Comparison of ENCODE assay signal across 2 cellular contexts in the genomic region with DNA sequence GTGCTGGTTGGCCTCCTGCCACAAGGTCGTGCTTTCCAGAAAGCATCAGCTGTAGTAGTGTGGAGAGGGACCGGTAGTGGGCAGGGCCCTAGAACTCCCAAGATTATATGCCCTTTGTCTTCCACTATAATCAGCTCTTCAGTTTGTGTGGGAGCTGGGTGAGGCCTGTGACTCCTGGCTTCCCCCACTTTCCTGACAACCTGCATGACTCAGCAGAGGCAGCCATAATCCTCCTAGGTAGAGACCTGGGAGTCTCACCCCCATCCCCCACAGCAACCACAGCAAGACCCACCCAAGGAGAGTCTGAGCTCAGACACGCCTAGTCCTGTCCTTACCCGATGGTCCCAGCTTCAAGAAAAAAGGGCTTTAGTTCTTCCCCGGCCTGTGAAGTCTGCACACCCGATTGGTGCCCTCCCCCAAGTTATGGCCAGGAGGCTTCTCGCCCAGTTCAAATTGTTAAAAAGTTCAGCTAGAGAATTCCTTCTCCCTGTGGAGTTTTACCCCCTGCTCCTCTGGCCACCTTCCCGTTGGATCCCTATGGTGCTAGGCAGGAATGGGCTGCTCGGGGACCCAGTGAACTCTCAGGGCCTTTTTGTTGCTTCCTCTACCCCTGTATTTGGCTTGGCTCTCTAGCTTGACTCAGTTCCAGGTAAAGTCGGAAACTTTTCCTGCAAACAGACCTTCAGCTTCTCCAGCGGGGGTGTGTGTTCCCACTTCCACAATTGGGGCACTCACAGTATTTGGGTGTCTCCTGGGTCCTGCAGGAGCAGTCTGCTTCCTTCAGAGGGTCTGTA.
TF ChIP-seq lines count a peak whose summit lies in the region.

No MANE protein-coding gene starts in this region.

TF ChIP-seq in GM23338, 12 proteins besides CTCF, POLR2A, EP300 and RAD21:
- no peak for TF ChIP-seq NANOG (IDR thresholded peaks at IDR 0.05; ENCODE audit: borderline replicate concordance)
- no peak for TF ChIP-seq EZH2 (IDR thresholded peaks at IDR 0.05; ENCODE audit: low read depth, unreplicated experiment)
- TF ChIP-seq, protein P1, sequence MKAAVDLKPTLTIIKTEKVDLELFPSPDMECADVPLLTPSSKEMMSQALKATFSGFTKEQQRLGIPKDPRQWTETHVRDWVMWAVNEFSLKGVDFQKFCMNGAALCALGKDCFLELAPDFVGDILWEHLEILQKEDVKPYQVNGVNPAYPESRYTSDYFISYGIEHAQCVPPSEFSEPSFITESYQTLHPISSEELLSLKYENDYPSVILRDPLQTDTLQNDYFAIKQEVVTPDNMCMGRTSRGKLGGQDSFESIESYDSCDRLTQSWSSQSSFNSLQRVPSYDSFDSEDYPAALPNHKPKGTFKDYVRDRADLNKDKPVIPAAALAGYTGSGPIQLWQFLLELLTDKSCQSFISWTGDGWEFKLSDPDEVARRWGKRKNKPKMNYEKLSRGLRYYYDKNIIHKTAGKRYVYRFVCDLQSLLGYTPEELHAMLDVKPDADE (IDR thresholded peaks at IDR 0.05), result no peak
- TF ChIP-seq JUNB (IDR thresholded peaks at IDR 0.05; ENCODE audit: unreplicated experiment), result no peak
- TF ChIP-seq, protein P2, sequence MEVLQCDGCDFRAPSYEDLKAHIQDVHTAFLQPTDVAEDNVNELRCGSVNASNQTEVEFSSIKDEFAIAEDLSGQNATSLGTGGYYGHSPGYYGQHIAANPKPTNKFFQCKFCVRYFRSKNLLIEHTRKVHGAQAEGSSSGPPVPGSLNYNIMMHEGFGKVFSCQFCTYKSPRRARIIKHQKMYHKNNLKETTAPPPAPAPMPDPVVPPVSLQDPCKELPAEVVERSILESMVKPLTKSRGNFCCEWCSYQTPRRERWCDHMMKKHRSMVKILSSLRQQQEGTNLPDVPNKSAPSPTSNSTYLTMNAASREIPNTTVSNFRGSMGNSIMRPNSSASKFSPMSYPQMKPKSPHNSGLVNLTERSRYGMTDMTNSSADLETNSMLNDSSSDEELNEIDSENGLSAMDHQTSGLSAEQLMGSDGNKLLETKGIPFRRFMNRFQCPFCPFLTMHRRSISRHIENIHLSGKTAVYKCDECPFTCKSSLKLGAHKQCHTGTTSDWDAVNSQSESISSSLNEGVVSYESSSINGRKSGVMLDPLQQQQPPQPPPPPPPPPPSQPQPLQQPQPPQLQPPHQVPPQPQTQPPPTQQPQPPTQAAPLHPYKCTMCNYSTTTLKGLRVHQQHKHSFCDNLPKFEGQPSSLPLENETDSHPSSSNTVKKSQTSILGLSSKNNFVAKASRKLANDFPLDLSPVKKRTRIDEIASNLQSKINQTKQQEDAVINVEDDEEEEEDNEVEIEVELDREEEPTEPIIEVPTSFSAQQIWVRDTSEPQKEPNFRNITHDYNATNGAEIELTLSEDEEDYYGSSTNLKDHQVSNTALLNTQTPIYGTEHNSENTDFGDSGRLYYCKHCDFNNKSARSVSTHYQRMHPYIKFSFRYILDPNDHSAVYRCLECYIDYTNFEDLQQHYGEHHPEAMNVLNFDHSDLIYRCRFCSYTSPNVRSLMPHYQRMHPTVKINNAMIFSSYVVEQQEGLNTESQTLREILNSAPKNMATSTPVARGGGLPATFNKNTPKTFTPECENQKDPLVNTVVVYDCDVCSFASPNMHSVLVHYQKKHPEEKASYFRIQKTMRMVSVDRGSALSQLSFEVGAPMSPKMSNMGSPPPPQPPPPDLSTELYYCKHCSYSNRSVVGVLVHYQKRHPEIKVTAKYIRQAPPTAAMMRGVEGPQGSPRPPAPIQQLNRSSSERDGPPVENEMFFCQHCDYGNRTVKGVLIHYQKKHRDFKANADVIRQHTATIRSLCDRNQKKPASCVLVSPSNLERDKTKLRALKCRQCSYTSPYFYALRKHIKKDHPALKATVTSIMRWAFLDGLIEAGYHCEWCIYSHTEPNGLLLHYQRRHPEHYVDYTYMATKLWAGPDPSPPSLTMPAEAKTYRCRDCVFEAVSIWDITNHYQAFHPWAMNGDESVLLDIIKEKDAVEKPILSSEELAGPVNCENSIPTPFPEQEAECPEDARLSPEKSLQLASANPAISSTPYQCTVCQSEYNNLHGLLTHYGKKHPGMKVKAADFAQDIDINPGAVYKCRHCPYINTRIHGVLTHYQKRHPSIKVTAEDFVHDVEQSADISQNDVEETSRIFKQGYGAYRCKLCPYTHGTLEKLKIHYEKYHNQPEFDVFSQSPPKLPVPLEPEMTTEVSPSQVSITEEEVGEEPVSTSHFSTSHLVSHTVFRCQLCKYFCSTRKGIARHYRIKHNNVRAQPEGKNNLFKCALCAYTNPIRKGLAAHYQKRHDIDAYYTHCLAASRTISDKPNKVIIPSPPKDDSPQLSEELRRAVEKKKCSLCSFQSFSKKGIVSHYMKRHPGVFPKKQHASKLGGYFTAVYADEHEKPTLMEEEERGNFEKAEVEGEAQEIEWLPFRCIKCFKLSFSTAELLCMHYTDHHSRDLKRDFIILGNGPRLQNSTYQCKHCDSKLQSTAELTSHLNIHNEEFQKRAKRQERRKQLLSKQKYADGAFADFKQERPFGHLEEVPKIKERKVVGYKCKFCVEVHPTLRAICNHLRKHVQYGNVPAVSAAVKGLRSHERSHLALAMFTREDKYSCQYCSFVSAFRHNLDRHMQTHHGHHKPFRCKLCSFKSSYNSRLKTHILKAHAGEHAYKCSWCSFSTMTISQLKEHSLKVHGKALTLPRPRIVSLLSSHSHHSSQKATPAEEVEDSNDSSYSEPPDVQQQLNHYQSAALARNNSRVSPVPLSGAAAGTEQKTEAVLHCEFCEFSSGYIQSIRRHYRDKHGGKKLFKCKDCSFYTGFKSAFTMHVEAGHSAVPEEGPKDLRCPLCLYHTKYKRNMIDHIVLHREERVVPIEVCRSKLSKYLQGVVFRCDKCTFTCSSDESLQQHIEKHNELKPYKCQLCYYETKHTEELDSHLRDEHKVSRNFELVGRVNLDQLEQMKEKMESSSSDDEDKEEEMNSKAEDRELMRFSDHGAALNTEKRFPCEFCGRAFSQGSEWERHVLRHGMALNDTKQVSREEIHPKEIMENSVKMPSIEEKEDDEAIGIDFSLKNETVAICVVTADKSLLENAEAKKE (CRISPR knock-in tag; IDR thresholded peaks at IDR 0.05), result no peak
- TF ChIP-seq EZH2phosphoT487 (IDR thresholded peaks at IDR 0.05; ENCODE audit: unreplicated experiment), result no peak
- no peak for TF ChIP-seq ZNF331 (CRISPR knock-in tag; IDR thresholded peaks at IDR 0.05; ENCODE audit: low read depth)
- TF ChIP-seq POLR2AphosphoS5 (IDR thresholded peaks at IDR 0.05; ENCODE audit: low read depth), result no peak

TF ChIP-seq in endothelial cell of umbilical vein, 7 proteins besides CTCF, POLR2A, EP300 and RAD21:
- TF ChIP-seq, protein P3, sequence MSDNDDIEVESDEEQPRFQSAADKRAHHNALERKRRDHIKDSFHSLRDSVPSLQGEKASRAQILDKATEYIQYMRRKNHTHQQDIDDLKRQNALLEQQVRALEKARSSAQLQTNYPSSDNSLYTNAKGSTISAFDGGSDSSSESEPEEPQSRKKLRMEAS (IDR thresholded peaks at IDR 0.05; ENCODE audit: insufficient read depth, insufficient read length), result no peak
- TF ChIP-seq FOS (IDR thresholded peaks at IDR 0.05; ENCODE audit: borderline replicate concordance, insufficient read depth, low read length) (no peak), GATA2 (IDR thresholded peaks at IDR 0.05; ENCODE audit: insufficient read depth, insufficient read length, low read depth, low read length) (no peak), MYC (IDR thresholded peaks at IDR 0.05; ENCODE audit: low read depth, low read length) (no peak), JUN (IDR thresholded peaks at IDR 0.05; ENCODE audit: borderline replicate concordance, insufficient read depth, insufficient read length, low read depth) (no peak), POLR2AphosphoS5 (IDR thresholded peaks at IDR 0.05; ENCODE audit: insufficient read depth, low read depth, low read length) (no peak), EZH2 (IDR thresholded peaks at IDR 0.05; ENCODE audit: borderline replicate concordance, low read depth, low read length, severe bottlenecking) (no peak)
TF ChIP-seq in endothelial cell of umbilical vein: peak in this region for 0.
